ENCODE assay signal across 8 cellular contexts in genomic region chr5:13214182-13214581, GRCh38.
"Had no signal": no experiment of that assay in that cellular context is flagged by ENCODE, and none has a peak within 500 bp of the region (broad histone marks: within the 10 kb centered on the region; RNA-seq: fewer than 3 reads in every experiment).

No MANE protein-coding gene starts in this region.

- H3K9me3 ChIP-seq: HAP-1 had no signal

- H3K9me3 Mint-ChIP-seq: GM23338 had no signal

- H3K4me1 Mint-ChIP-seq: GM23338 had no signal

- DNase-seq: H7, HFFc6, IMR-90, KG1 had no signal

- ATAC-seq: GM23338, HCT116, K562 had no signal

- H3K36me3 ChIP-seq: HAP-1 had no signal

- H3K4me1 ChIP-seq: HAP-1 had no signal

- H3K4me3 ChIP-seq: GM23338, HAP-1, K562 had no signal

- H3K4me3 Mint-ChIP-seq: GM23338, HFFc6 had no signal

- H3K27ac Mint-ChIP-seq: GM23338, HFFc6 had no signal
